8 cellular contexts compared by ENCODE assay signal in genomic region chr3:49553690-49554634, GRCh38. TPM values are rescaled to one million over a fixed set of nuclear protein-coding genes. Genes with fewer than 3 reads are reported as not detected.
DNase-seq lines count a peak whose midpoint lies in the region; ATAC-seq, FAIRE-seq and TF ChIP-seq lines count a peak whose summit lies in the region.

Gene BSN, plus strand, starts transcription at chr3:49554477. Its CDS starts 126 bp downstream, at chr3:49554603.

- FAIRE-seq in GM12892 (lab: Jason Lieb, UNC) (peak; percentile 95), urothelium cell line (lab: Jason Lieb, UNC) (peak; percentile 98)

- peak within 1 kb of the TSS; percentile 80 to 89 for H3K27ac ChIP-seq in right atrium auricular region

- DNase-seq in GM12892 (ENCODE audit: insufficient read length) (peak; percentile 99), NCI-H146 treated with DMSO at 0.1 percent for 48 hours (lab: John Stamatoyannopoulos, UW; ENCODE audit: unreplicated experiment) (peak; percentile 69), T-helper 2 cell (peak; percentile 68 to 89 (median 82)), anterior cingulate cortex (lab: John Stamatoyannopoulos, UW) (peak; percentile 58 to 94 (median 86)), right atrium auricular region (ENCODE audit: low spot score) (peak; percentile 88), putamen (ENCODE audit: low spot score) (peak; percentile 91), urothelium cell line (ENCODE audit: low spot score) (peak; percentile 99)

- no peak for TF ChIP-seq CTCF in right atrium auricular region (IDR thresholded peaks at IDR 0.05)

- no peaks in the 10 kb centered on the region for H3K36me3 ChIP-seq in right atrium auricular region

- ATAC-seq in HG02852 (IDR thresholded peaks at IDR 0.05; ENCODE audit: unreplicated experiment): peak; percentile 73

- H3K9me3 ChIP-seq in right atrium auricular region: no peaks in the 10 kb centered on the region

- peak within 1 kb of the TSS; percentile 66 to 72 for H3K4me3 ChIP-seq in right atrium auricular region

- no peak for TF ChIP-seq POLR2A in GM12892 (IDR thresholded peaks at IDR 0.05; ENCODE audit: low read depth, low read length)

- H3K4me1 ChIP-seq in right atrium auricular region: peaks cover 0 to 20% of the 10 kb centered on the region in 2 donors

- no peaks in the 10 kb centered on the region for H3K27me3 ChIP-seq in right atrium auricular region

RNA-seq across cellular contexts. Expression of gene BSN, which starts in this region (rescaled TPM):
- polyA plus RNA-seq in GM12892 (2012; ENCODE audit: missing spikeins): 0.08 TPM
- under 1 TPM; 0.41 to 0.63 TPM for total RNA-seq in right atrium auricular region

Comparison
In these comparisons a context has a peak if more than half of its experiments do, and no peak if none do; other contexts are left out.
1. Peak in every context shown above with its lines: DNase-seq, ATAC-seq, H3K4me3 ChIP-seq and H3K27ac ChIP-seq.
2. Peak in DNase-seq, H3K4me3 ChIP-seq and H3K27ac ChIP-seq in right atrium auricular region; RNA of the gene not detected or under 1 TPM.